ENCODE assay signal across 8 cellular contexts in genomic region chr6:160931378-160932343, GRCh38. TPM values are rescaled to one million over a fixed set of nuclear protein-coding genes. Genes with fewer than 3 reads are reported as not detected.
DNase-seq lines count a peak whose midpoint lies in the region; ATAC-seq, FAIRE-seq and TF ChIP-seq lines count a peak whose summit lies in the region.

No MANE protein-coding gene starts in this region.

- H3K27me3 ChIP-seq in psoas muscle (ENCODE audit: insufficient read depth in 3 of 3, low read length in 2 of 3): peaks cover 0 to 32% (median 1%) of the 10 kb centered on the region in 3 donors

- TF ChIP-seq CTCF in foreskin fibroblast (IDR thresholded peaks at IDR 0.05; ENCODE audit: low read depth, low read length) (no peak), psoas muscle (IDR thresholded peaks at IDR 0.05) (no peak), GM10266 (IDR thresholded peaks at IDR 0.05; ENCODE audit: control insufficient read depth, insufficient read depth, low read depth, missing control alignments) (no peak)

- no peaks in the 10 kb centered on the region for H3K36me3 ChIP-seq in psoas muscle (ENCODE audit: insufficient read depth in 1 of 2, low read depth in 1 of 2)

- H3K9me3 ChIP-seq in psoas muscle: peaks cover 11% of the 10 kb centered on the region

- DNase-seq in foreskin fibroblast (peak in 1 of 2 donors; percentile 17), psoas muscle (no peak), NCI-H2171 treated with DMSO at 0.1 percent for 48 hours (lab: John Stamatoyannopoulos, UW) (no peak), frontal cortex (ENCODE audit: low spot score in 2 of 2) (no peak), NCI-H2081 (lab: John Stamatoyannopoulos, UW) (no peak), GM10266 (ENCODE audit: extremely low spot score) (no peak)

- intact Hi-C loops in psoas muscle (cut with DNase I): loop anchor here (2.0 to 10.0 kb wide), 4 partner anchors 61 to 563 kb away; no protein-coding TSS in a partner anchor

- H3K4me3 ChIP-seq in foreskin fibroblast (ENCODE audit: low read depth in 1 of 2, low read length in 2 of 2) (peak overlapping the region; percentile 41 to 63), psoas muscle (peak overlapping the region; percentile 54)

- 54 to 59% (median 56%) methylated on average over 14 of the region's 14 CpGs for WGBS in psoas muscle, 3 donors

- no peak overlapping the region for H3K27ac ChIP-seq in psoas muscle

- no peak for FAIRE-seq in frontal cortex (lab: Jason Lieb, UNC)

- ATAC-seq in GM18870 (IDR thresholded peaks at IDR 0.05; ENCODE audit: unreplicated experiment): peak; percentile 6
- ATAC-seq in SK-N-SH treated with all-trans-retinoic acid at 6 μM for 48 hours: peak; percentile 37; the same call in 2 of the 3 replicates
- ATAC-seq in psoas muscle: peak in 2 of 4 donors; percentile 21 to 27

- no peaks in the 10 kb centered on the region for H3K4me1 ChIP-seq in psoas muscle

TF ChIP-seq in SK-N-SH treated with all-trans-retinoic acid at 6 μM for 48 hours, 23 proteins besides CTCF, POLR2A, EP300 and RAD21:
- TF ChIP-seq ZC3H10 (CRISPR knock-in tag; IDR thresholded peaks at IDR 0.05) (no peak), POU6F1 (CRISPR knock-in tag; IDR thresholded peaks at IDR 0.05; ENCODE audit: borderline replicate concordance, low read depth) (no peak), CREB5 (CRISPR knock-in tag; IDR thresholded peaks at IDR 0.05; ENCODE audit: low read depth) (no peak)

RNA-seq across cellular contexts. Expression of gene MAP3K4, which starts 59.9 kb away (rescaled TPM):
- total RNA-seq in psoas muscle (10 to 100 TPM; 17.8 to 45.8 (median 19.6) TPM), frontal cortex (32.2 TPM)
- polyA plus RNA-seq in psoas muscle: 10 to 100 TPM; 13.5 to 20.3 (median 19.4) TPM
